ENCODE assay signal across 8 cellular contexts in the genomic region with DNA sequence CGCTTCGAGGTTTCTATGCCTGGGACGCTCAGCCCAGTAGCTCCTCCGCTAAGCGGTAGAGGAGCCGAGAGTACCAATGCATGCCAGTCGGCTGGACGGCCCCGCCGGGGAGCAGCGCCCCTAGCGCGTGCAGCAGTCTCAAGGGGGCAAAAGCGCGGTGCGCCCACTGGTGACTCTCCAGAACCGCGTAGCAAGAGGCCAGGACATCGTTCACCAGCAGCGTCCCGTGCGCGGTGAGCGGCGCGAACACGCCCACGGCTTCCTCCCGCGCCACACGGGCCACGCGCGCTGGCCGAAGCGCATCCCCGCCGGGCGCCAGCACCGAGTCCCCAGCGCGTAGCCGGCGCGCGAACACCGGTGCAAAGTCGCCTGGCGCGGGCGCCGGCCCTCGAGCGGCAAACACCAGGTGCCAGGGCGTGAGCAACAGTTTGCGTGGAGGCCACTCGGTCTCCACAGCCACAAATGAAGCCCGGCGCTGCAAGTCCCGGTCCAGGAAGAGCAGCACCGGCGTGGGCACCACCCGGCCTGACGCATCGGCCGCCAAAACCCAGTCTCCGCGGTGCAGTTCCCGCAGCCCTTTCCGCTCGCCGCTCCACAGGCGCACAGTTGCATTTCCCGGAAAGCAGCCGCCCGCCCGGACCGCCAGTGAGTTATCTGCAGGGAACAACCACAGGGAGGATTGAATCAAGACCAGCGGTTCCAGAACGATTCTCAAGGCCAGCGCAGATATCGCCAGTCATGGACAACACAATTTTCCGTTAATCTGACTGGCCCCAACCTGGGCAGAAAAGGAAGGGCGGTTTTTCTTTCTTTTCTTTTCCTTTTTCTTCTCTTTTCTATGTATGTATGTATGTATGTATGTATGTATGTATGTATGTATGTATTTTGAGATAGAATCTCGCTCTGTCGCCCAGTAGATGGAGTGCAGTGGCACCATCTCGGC. TPM values are rescaled to one million over a fixed set of nuclear protein-coding genes. Genes with fewer than 3 reads are reported as not detected.
DNase-seq lines count a peak whose midpoint lies in the region; ATAC-seq and TF ChIP-seq lines count a peak whose summit lies in the region.

No MANE protein-coding gene starts in this region.

- ATAC-seq in GM18505 (IDR thresholded peaks at IDR 0.05; ENCODE audit: unreplicated experiment) = no peak
- no peak for ATAC-seq in HG03521 (IDR thresholded peaks at IDR 0.05; ENCODE audit: unreplicated experiment)

- H3K27me3 ChIP-seq in neural progenitor cell = peaks cover 100% of the 10 kb centered on the region

- peaks cover 60% of the 10 kb centered on the region for H3K27me3 Mint-ChIP-seq in activated CD4-positive, alpha-beta T cell treated with anti-CD3 and anti-CD28 coated beads, Interleukin-2, amount 10 ng/mL, durations not matched to agents 7 days and 5 days
- H3K27me3 Mint-ChIP-seq in neural progenitor cell (ENCODE audit: insufficient read depth, low read depth) = peaks cover 72% of the 10 kb centered on the region

- H3K9ac ChIP-seq in neural progenitor cell = no peak overlapping the region

- H3K27ac ChIP-seq in HEK293 (ENCODE audit: extremely low read depth, low read depth, low read length) (no peak overlapping the region), neural progenitor cell (no peak overlapping the region)

- CTCF ChIA-PET in HEK293 (lab: Yijun Ruan, JAX) = interaction anchor here (0.6 to 6.2 kb wide), 7 partner anchors 9 to 67 kb away, joined by 3 to 131 read pairs (median 50); a partner anchor contains a TSS
- CTCF ChIA-PET in activated CD4-positive, alpha-beta T cell treated with anti-CD3 and anti-CD28 coated beads, Interleukin-2, amount 10 ng/mL, durations not matched to agents 7 days and 5 days (lab: Charles Lee) = interaction anchor here (1.9 to 4.5 kb wide), 8 partner anchors 10 to 145 kb away, joined by 5 to 34 read pairs (median 23); a partner anchor contains a TSS

- H2AFZ ChIP-seq in neural progenitor cell (replicated peaks) = peak overlapping the region; percentile 26

- no peak for TF ChIP-seq POLR2A in GM18505 (IDR thresholded peaks at IDR 0.05; ENCODE audit: borderline replicate concordance, extremely low read depth, insufficient read depth, insufficient read length)

- H3F3A ChIP-seq in neural progenitor cell (ENCODE audit: low read depth) = peaks cover 46% of the 10 kb centered on the region

- peak overlapping the region; percentile 74 for H3K27ac Mint-ChIP-seq in activated CD4-positive, alpha-beta T cell treated with anti-CD3 and anti-CD28 coated beads, Interleukin-2, amount 10 ng/mL, durations not matched to agents 7 days and 5 days
- H3K27ac Mint-ChIP-seq in neural progenitor cell = peak overlapping the region; percentile 76

- no peaks in the 10 kb centered on the region for H3K79me2 ChIP-seq in neural progenitor cell (ENCODE audit: low read depth)

- H3K4me3 ChIP-seq in AG10803 (ENCODE audit: low read length) = peak overlapping the region; percentile 47
- H3K4me3 ChIP-seq in HEK293 (ENCODE audit: low read depth, low read length) = no peak overlapping the region; the same call in 1 of the 2 replicates
- no peak overlapping the region for H3K4me3 ChIP-seq in fibroblast of mammary gland (ENCODE audit: control insufficient read depth, low read depth, low read length)
- peak overlapping the region; percentile 36 for H3K4me3 ChIP-seq in neural progenitor cell

- POLR2A ChIA-PET in HEK293 (lab: Yijun Ruan, JAX) = interaction anchor here (1.0 to 2.2 kb wide), 3 partner anchors 20 to 41 kb away, joined by 3 to 15 read pairs (median 4); a partner anchor contains a TSS
- POLR2A ChIA-PET in activated CD4-positive, alpha-beta T cell treated with anti-CD3 and anti-CD28 coated beads, Interleukin-2, amount 10 ng/mL, durations not matched to agents 7 days and 5 days (lab: Charles Lee) = interaction anchor here (0.6 kb wide), 1 partner anchor 145 kb away, joined by 3 read pairs; no protein-coding TSS in a partner anchor

- H3K36me3 Mint-ChIP-seq in activated CD4-positive, alpha-beta T cell treated with anti-CD3 and anti-CD28 coated beads, Interleukin-2, amount 10 ng/mL, durations not matched to agents 7 days and 5 days (ENCODE audit: low read depth) = peaks cover 7% of the 10 kb centered on the region
- peaks cover 3% of the 10 kb centered on the region for H3K36me3 Mint-ChIP-seq in neural progenitor cell

- H4K20me1 ChIP-seq in neural progenitor cell (ENCODE audit: low read depth) = peaks cover 27% of the 10 kb centered on the region

- H3K4me1 Mint-ChIP-seq in activated CD4-positive, alpha-beta T cell treated with anti-CD3 and anti-CD28 coated beads, Interleukin-2, amount 10 ng/mL, durations not matched to agents 7 days and 5 days = peaks cover 68% of the 10 kb centered on the region
- peaks cover 48% of the 10 kb centered on the region for H3K4me1 Mint-ChIP-seq in neural progenitor cell

- no peaks in the 10 kb centered on the region for H3K9me3 Mint-ChIP-seq in activated CD4-positive, alpha-beta T cell treated with anti-CD3 and anti-CD28 coated beads, Interleukin-2, amount 10 ng/mL, durations not matched to agents 7 days and 5 days
- peaks cover 2% of the 10 kb centered on the region for H3K9me3 Mint-ChIP-seq in neural progenitor cell

- peak; percentile 43 for DNase-seq in AG10803 (ENCODE audit: low read depth)
- peak; percentile 33 for DNase-seq in activated CD4-positive, alpha-beta T cell treated with anti-CD3 and anti-CD28 coated beads, Interleukin-2, amount 10 ng/mL, durations not matched to agents 7 days and 5 days
- peak; percentile 43 for DNase-seq in fibroblast of mammary gland (ENCODE audit: low read depth)
- DNase-seq in neural progenitor cell (ENCODE audit: low spot score) = peak; percentile 74
- DNase-seq in SKM-1 treated with dmso at 0.1 percent for 144 hours (lab: John Stamatoyannopoulos, UW; ENCODE audit: unreplicated experiment) = no peak

- H3K36me3 ChIP-seq in HEK293 (ENCODE audit: control insufficient read depth in 2 of 2, insufficient read depth in 1 of 2, low read length in 2 of 2) = no peaks in the 10 kb centered on the region
- no peaks in the 10 kb centered on the region for H3K36me3 ChIP-seq in neural progenitor cell

- H3K9me3 ChIP-seq in HEK293 (ENCODE audit: control insufficient read depth, insufficient read depth, low read depth, low read length) (no peaks in the 10 kb centered on the region), neural progenitor cell (ENCODE audit: low read depth) (no peaks in the 10 kb centered on the region)

- peak overlapping the region; percentile 68 for H3K4me2 ChIP-seq in neural progenitor cell

- TF ChIP-seq CTCF in AG10803 (conservative IDR thresholded peaks at IDR 0.05; ENCODE audit: low read length) = peak; percentile 22; the same call in 1 of the 2 replicates
- peak; percentile 95 for TF ChIP-seq CTCF in HEK293 (tag by site-specific recombination; IDR thresholded peaks at IDR 0.05)
- TF ChIP-seq CTCF in fibroblast of mammary gland (conservative IDR thresholded peaks at IDR 0.05; ENCODE audit: control insufficient read depth, insufficient read depth, low read depth, low read length) = no peak
- peak; percentile 58 for TF ChIP-seq CTCF in neural progenitor cell (IDR thresholded peaks at IDR 0.05)

- H3K4me1 ChIP-seq in HEK293 (ENCODE audit: control insufficient read depth, insufficient read depth, low read length) (no peaks in the 10 kb centered on the region), neural progenitor cell (peaks cover 39% of the 10 kb centered on the region)

- peak overlapping the region; percentile 66 for H3K4me3 Mint-ChIP-seq in activated CD4-positive, alpha-beta T cell treated with anti-CD3 and anti-CD28 coated beads, Interleukin-2, amount 10 ng/mL, durations not matched to agents 7 days and 5 days
- H3K4me3 Mint-ChIP-seq in neural progenitor cell = peak overlapping the region; percentile 80

TF ChIP-seq in HEK293, 187 proteins besides CTCF, POLR2A, EP300 and RAD21 (continues in another document):
- TF ChIP-seq ZBTB8A (tag by site-specific recombination; IDR thresholded peaks at IDR 0.05) (peak; percentile 48), ZNF335 (tag by site-specific recombination; conservative IDR thresholded peaks at IDR 0.05) (peak; percentile 59), ZNF843 (tag by site-specific recombination; IDR thresholded peaks at IDR 0.05) (no peak), ZNF777 (tag by site-specific recombination; IDR thresholded peaks at IDR 0.05; ENCODE audit: borderline replicate concordance) (peak; percentile 55; the same call in 1 of the 2 replicates), ZNF24 (tag by site-specific recombination; IDR thresholded peaks at IDR 0.05) (no peak), ZNF600 (tag by site-specific recombination; IDR thresholded peaks at IDR 0.05) (peak; percentile 41), SP7 (tag by site-specific recombination; IDR thresholded peaks at IDR 0.05) (no peak), ZFHX2 (tag by site-specific recombination; conservative IDR thresholded peaks at IDR 0.05) (peak; percentile 54), ZNF121 (tag by site-specific recombination; IDR thresholded peaks at IDR 0.05) (no peak), ZBTB17 (tag by site-specific recombination; IDR thresholded peaks at IDR 0.05) (peak; percentile 71), ZNF621 (tag by site-specific recombination; IDR thresholded peaks at IDR 0.05) (no peak), GLIS2 (tag by site-specific recombination; IDR thresholded peaks at IDR 0.05) (peak; percentile 80), ZBTB20 (tag by site-specific recombination; IDR thresholded peaks at IDR 0.05) (peak; percentile 46; the same call in 1 of the 2 replicates)

RNA-seq across cellular contexts. Expression of a gene that starts 4.5 kb away (rescaled TPM):
- total RNA-seq in activated CD4-positive, alpha-beta T cell treated with anti-CD3 and anti-CD28 coated beads, Interleukin-2, amount 10 ng/mL, durations not matched to agents 7 days and 5 days = under 1 TPM in 1 of 2 experiments, not detected in 1; 0.12 TPM
- total RNA-seq in neural progenitor cell (ENCODE audit: low replicate concordance) = 0.03 TPM in 1 of 2 replicates, not detected in the other

RNA-seq across cellular contexts. Expression of a gene that starts 20.3 kb away (rescaled TPM):
- 1 to 10 TPM; 4.6 to 6.4 TPM for total RNA-seq in activated CD4-positive, alpha-beta T cell treated with anti-CD3 and anti-CD28 coated beads, Interleukin-2, amount 10 ng/mL, durations not matched to agents 7 days and 5 days
- total RNA-seq in neural progenitor cell (ENCODE audit: low replicate concordance) = 5.3 and 6.0 TPM in 2 replicates

RNA-seq across cellular contexts. Expression of a gene that starts 20.5 kb away (rescaled TPM):
- total RNA-seq in activated CD4-positive, alpha-beta T cell treated with anti-CD3 and anti-CD28 coated beads, Interleukin-2, amount 10 ng/mL, durations not matched to agents 7 days and 5 days = 10 to 100 TPM; 60.3 to 62.3 TPM
- total RNA-seq in neural progenitor cell (ENCODE audit: low replicate concordance) = 32.7 and 69.5 TPM in 2 replicates

RNA-seq across cellular contexts. Expression of a gene that starts 29.5 kb away (rescaled TPM):
- total RNA-seq in activated CD4-positive, alpha-beta T cell treated with anti-CD3 and anti-CD28 coated beads, Interleukin-2, amount 10 ng/mL, durations not matched to agents 7 days and 5 days = 100 to 1,000 TPM in 1 of 2 experiments, 10 to 100 TPM in 1; 97.9 to 116 TPM
- total RNA-seq in neural progenitor cell (ENCODE audit: low replicate concordance) = 19.0 and 31.3 TPM in 2 replicates

RNA-seq across cellular contexts. Expression of a gene that starts 41.1 kb away (rescaled TPM):
- total RNA-seq in activated CD4-positive, alpha-beta T cell treated with anti-CD3 and anti-CD28 coated beads, Interleukin-2, amount 10 ng/mL, durations not matched to agents 7 days and 5 days = 1,000 to 10,000 TPM; 2,153 to 2,254 TPM
- total RNA-seq in neural progenitor cell (ENCODE audit: low replicate concordance) = 2,741 and 4,208 TPM in 2 replicates

Comparison
In these comparisons a context has a peak if more than half of its experiments do, and no peak if none do; other contexts are left out.
1. H3K4me3 ChIP-seq: peak in AG10803 (single experiment) and neural progenitor cell (single experiment); none in HEK293 (single experiment) and fibroblast of mammary gland (single experiment).